In the genomic region with DNA sequence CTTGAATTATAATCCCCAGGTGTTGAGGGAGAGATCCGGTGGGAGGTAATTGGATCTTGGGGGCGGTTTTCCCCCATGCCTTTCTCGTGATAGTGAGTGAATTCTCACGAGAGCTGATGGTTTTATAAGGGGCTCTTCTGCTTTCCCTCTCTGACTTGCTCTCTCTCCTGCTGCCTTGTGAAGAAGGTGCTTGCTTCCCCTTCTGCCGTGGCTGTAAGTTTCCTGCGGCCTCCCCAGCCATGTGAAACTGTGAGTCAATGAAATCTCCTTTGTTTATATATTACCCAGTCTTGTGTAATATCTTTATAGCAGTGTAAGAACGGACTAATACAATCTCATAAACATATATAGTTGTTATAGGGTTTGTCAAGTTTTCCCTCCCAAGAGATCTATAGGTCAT, we compare ENCODE assay signal across 1 cellular context.
TF ChIP-seq lines count a peak whose summit lies in the region.

No MANE protein-coding gene starts in this region.

TF ChIP-seq in GM23338, 12 proteins besides CTCF, POLR2A, EP300 and RAD21:
- TF ChIP-seq, protein P1, sequence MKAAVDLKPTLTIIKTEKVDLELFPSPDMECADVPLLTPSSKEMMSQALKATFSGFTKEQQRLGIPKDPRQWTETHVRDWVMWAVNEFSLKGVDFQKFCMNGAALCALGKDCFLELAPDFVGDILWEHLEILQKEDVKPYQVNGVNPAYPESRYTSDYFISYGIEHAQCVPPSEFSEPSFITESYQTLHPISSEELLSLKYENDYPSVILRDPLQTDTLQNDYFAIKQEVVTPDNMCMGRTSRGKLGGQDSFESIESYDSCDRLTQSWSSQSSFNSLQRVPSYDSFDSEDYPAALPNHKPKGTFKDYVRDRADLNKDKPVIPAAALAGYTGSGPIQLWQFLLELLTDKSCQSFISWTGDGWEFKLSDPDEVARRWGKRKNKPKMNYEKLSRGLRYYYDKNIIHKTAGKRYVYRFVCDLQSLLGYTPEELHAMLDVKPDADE (IDR thresholded peaks at IDR 0.05) = no peak
- TF ChIP-seq ZNF114 (CRISPR knock-in tag; IDR thresholded peaks at IDR 0.05) (no peak), EZH2phosphoT487 (IDR thresholded peaks at IDR 0.05; ENCODE audit: unreplicated experiment) (no peak), POLR2AphosphoS5 (IDR thresholded peaks at IDR 0.05; ENCODE audit: low read depth) (no peak), STAT1 (IDR thresholded peaks at IDR 0.05; ENCODE audit: unreplicated experiment) (no peak), ZNF331 (CRISPR knock-in tag; IDR thresholded peaks at IDR 0.05; ENCODE audit: low read depth) (no peak), JUNB (IDR thresholded peaks at IDR 0.05; ENCODE audit: unreplicated experiment) (no peak), NANOG (IDR thresholded peaks at IDR 0.05; ENCODE audit: borderline replicate concordance) (no peak), CREB1 (CRISPR knock-in tag; IDR thresholded peaks at IDR 0.05; ENCODE audit: low read depth) (no peak), EZH2 (IDR thresholded peaks at IDR 0.05; ENCODE audit: low read depth, unreplicated experiment) (no peak)
- TF ChIP-seq, protein P2, sequence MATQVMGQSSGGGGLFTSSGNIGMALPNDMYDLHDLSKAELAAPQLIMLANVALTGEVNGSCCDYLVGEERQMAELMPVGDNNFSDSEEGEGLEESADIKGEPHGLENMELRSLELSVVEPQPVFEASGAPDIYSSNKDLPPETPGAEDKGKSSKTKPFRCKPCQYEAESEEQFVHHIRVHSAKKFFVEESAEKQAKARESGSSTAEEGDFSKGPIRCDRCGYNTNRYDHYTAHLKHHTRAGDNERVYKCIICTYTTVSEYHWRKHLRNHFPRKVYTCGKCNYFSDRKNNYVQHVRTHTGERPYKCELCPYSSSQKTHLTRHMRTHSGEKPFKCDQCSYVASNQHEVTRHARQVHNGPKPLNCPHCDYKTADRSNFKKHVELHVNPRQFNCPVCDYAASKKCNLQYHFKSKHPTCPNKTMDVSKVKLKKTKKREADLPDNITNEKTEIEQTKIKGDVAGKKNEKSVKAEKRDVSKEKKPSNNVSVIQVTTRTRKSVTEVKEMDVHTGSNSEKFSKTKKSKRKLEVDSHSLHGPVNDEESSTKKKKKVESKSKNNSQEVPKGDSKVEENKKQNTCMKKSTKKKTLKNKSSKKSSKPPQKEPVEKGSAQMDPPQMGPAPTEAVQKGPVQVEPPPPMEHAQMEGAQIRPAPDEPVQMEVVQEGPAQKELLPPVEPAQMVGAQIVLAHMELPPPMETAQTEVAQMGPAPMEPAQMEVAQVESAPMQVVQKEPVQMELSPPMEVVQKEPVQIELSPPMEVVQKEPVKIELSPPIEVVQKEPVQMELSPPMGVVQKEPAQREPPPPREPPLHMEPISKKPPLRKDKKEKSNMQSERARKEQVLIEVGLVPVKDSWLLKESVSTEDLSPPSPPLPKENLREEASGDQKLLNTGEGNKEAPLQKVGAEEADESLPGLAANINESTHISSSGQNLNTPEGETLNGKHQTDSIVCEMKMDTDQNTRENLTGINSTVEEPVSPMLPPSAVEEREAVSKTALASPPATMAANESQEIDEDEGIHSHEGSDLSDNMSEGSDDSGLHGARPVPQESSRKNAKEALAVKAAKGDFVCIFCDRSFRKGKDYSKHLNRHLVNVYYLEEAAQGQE (IDR thresholded peaks at IDR 0.05; ENCODE audit: unreplicated experiment) = no peak
- TF ChIP-seq, protein P3, sequence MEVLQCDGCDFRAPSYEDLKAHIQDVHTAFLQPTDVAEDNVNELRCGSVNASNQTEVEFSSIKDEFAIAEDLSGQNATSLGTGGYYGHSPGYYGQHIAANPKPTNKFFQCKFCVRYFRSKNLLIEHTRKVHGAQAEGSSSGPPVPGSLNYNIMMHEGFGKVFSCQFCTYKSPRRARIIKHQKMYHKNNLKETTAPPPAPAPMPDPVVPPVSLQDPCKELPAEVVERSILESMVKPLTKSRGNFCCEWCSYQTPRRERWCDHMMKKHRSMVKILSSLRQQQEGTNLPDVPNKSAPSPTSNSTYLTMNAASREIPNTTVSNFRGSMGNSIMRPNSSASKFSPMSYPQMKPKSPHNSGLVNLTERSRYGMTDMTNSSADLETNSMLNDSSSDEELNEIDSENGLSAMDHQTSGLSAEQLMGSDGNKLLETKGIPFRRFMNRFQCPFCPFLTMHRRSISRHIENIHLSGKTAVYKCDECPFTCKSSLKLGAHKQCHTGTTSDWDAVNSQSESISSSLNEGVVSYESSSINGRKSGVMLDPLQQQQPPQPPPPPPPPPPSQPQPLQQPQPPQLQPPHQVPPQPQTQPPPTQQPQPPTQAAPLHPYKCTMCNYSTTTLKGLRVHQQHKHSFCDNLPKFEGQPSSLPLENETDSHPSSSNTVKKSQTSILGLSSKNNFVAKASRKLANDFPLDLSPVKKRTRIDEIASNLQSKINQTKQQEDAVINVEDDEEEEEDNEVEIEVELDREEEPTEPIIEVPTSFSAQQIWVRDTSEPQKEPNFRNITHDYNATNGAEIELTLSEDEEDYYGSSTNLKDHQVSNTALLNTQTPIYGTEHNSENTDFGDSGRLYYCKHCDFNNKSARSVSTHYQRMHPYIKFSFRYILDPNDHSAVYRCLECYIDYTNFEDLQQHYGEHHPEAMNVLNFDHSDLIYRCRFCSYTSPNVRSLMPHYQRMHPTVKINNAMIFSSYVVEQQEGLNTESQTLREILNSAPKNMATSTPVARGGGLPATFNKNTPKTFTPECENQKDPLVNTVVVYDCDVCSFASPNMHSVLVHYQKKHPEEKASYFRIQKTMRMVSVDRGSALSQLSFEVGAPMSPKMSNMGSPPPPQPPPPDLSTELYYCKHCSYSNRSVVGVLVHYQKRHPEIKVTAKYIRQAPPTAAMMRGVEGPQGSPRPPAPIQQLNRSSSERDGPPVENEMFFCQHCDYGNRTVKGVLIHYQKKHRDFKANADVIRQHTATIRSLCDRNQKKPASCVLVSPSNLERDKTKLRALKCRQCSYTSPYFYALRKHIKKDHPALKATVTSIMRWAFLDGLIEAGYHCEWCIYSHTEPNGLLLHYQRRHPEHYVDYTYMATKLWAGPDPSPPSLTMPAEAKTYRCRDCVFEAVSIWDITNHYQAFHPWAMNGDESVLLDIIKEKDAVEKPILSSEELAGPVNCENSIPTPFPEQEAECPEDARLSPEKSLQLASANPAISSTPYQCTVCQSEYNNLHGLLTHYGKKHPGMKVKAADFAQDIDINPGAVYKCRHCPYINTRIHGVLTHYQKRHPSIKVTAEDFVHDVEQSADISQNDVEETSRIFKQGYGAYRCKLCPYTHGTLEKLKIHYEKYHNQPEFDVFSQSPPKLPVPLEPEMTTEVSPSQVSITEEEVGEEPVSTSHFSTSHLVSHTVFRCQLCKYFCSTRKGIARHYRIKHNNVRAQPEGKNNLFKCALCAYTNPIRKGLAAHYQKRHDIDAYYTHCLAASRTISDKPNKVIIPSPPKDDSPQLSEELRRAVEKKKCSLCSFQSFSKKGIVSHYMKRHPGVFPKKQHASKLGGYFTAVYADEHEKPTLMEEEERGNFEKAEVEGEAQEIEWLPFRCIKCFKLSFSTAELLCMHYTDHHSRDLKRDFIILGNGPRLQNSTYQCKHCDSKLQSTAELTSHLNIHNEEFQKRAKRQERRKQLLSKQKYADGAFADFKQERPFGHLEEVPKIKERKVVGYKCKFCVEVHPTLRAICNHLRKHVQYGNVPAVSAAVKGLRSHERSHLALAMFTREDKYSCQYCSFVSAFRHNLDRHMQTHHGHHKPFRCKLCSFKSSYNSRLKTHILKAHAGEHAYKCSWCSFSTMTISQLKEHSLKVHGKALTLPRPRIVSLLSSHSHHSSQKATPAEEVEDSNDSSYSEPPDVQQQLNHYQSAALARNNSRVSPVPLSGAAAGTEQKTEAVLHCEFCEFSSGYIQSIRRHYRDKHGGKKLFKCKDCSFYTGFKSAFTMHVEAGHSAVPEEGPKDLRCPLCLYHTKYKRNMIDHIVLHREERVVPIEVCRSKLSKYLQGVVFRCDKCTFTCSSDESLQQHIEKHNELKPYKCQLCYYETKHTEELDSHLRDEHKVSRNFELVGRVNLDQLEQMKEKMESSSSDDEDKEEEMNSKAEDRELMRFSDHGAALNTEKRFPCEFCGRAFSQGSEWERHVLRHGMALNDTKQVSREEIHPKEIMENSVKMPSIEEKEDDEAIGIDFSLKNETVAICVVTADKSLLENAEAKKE (CRISPR knock-in tag; IDR thresholded peaks at IDR 0.05) = no peak
